8 cellular contexts compared by ENCODE assay signal in genomic region chr17:40551091-40551873, GRCh38. TPM values are rescaled to one million over a fixed set of nuclear protein-coding genes. Genes with fewer than 3 reads are reported as not detected.
A peak's percentile ranks its signal among the peaks of the same experiment; 100 is the strongest.
DNase-seq lines count a peak whose midpoint lies in the region; ATAC-seq and TF ChIP-seq lines count a peak whose summit lies in the region.

No MANE protein-coding gene starts in this region.

- no peak for TF ChIP-seq POLR2A in breast epithelium (IDR thresholded peaks at IDR 0.05)

- no peak overlapping the region for H3K4me3 ChIP-seq in AG04449 (ENCODE audit: low read depth, low read length)
- peak overlapping the region in 1 of 3 donors; percentile 61 for H3K4me3 ChIP-seq in breast epithelium
- H3K4me3 ChIP-seq in mucosa of rectum (ENCODE audit: low read length in 2 of 2): no peak overlapping the region

- no peaks in the 10 kb centered on the region for H3K9me3 ChIP-seq in KOPT-K1 (ENCODE audit: insufficient read depth, low read length, poor library complexity, severe bottlenecking)
- no peaks in the 10 kb centered on the region for H3K9me3 ChIP-seq in breast epithelium
- H3K9me3 ChIP-seq in mucosa of rectum (ENCODE audit: control insufficient read depth in 2 of 2, low read length in 2 of 2): no peaks in the 10 kb centered on the region

- intact Hi-C loops in breast epithelium (cut with DNase I; ENCODE audit: low total_unique reads): no loop called here

- peaks cover 50 to 54% of the 10 kb centered on the region in 2 donors for H3K4me1 ChIP-seq in breast epithelium
- peaks cover 24 to 25% of the 10 kb centered on the region in 2 donors for H3K4me1 ChIP-seq in mucosa of rectum (ENCODE audit: control insufficient read depth in 2 of 2, insufficient read depth in 2 of 2, low read length in 2 of 2)

- H3K27me3 ChIP-seq in breast epithelium (no peaks in the 10 kb centered on the region), mucosa of rectum (ENCODE audit: control insufficient read depth in 2 of 2, insufficient read depth in 2 of 2, low read length in 2 of 2) (no peaks in the 10 kb centered on the region)

- POLR2A ChIA-PET in AG04449 (lab: Yijun Ruan, JAX): interaction anchor here (0.9 to 2.2 kb wide), 13 partner anchors 9 to 247 kb away, joined by 3 to 14 read pairs (median 6); partner anchors contain the start of gene IGFBP4

- no peak overlapping the region for H3K9ac ChIP-seq in mucosa of rectum (ENCODE audit: low read depth in 1 of 2, low read length in 2 of 2)

- ATAC-seq in HG03432 (IDR thresholded peaks at IDR 0.05; ENCODE audit: unreplicated experiment) (no peak), GM19023 (IDR thresholded peaks at IDR 0.05; ENCODE audit: unreplicated experiment) (no peak)

- CTCF ChIA-PET in AG04449 (lab: Yijun Ruan, JAX): interaction anchor here (0.8 to 29.3 kb wide), 10 partner anchors 7 to 1114 kb away, joined by 3 to 562 read pairs (median 6); partner anchors contain the start of genes CCR7, GJD3 and IGFBP4

- H3K36me3 ChIP-seq in KOPT-K1 (ENCODE audit: insufficient read depth, low read length) (no peaks in the 10 kb centered on the region), breast epithelium (no peaks in the 10 kb centered on the region), mucosa of rectum (ENCODE audit: control insufficient read depth in 2 of 2, insufficient read depth in 2 of 2, low read length in 2 of 2) (no peaks in the 10 kb centered on the region)

- H3K27ac ChIP-seq in KOPT-K1 (ENCODE audit: low read depth, low read length, poor library complexity, severe bottlenecking) (peak overlapping the region; percentile 18), breast epithelium (peak overlapping the region; percentile 97), mucosa of rectum (ENCODE audit: low read depth in 2 of 2, low read length in 2 of 2) (peak overlapping the region; percentile 54 to 82)

- TF ChIP-seq CTCF in AG04449 (IDR thresholded peaks at IDR 0.05; ENCODE audit: insufficient read depth, low read length, missing control alignments) (no peak), breast epithelium (IDR thresholded peaks at IDR 0.05) (no peak)

- peak; percentile 99 for DNase-seq in AG04449 (ENCODE audit: low read depth, low spot score)
- DNase-seq in breast epithelium (ENCODE audit: low spot score in 2 of 2): peak; percentile 62 to 71
- no peak for DNase-seq in NCI-H2081 treated with DMSO at 0.1 percent for 48 hours (lab: John Stamatoyannopoulos, UW)
- no peak for DNase-seq in iPS-NIHi7 (ENCODE audit: extremely low spot score)

RNA-seq across cellular contexts. Expression of gene CCR7, which starts 14.0 kb away (rescaled TPM):
- 1 to 10 TPM in 1 of 3 donors, under 1 TPM in 2; 0.16 to 1.0 (median 0.33) TPM for total RNA-seq in breast epithelium

RNA-seq across cellular contexts. Expression of gene TNS4, which starts 49.9 kb away (rescaled TPM):
- total RNA-seq in breast epithelium: 10 to 100 TPM in 2 of 3 donors, not detected in 1; 30.5 to 52.2 TPM

Comparison
In these comparisons a context has a peak if more than half of its experiments do, and no peak if none do; other contexts are left out.
1. DNase-seq: peak in AG04449 (single experiment) and breast epithelium (2 of 2); none in NCI-H2081 treated with DMSO at 0.1 percent for 48 hours (single experiment) and iPS-NIHi7 (single experiment).
2. H3K27ac ChIP-seq: peak in every context shown above with its lines; median percentile 97 in breast epithelium; 68 in mucosa of rectum; 18 in KOPT-K1.